Comparison of ENCODE assay signal across 8 cellular contexts in the genomic region with DNA sequence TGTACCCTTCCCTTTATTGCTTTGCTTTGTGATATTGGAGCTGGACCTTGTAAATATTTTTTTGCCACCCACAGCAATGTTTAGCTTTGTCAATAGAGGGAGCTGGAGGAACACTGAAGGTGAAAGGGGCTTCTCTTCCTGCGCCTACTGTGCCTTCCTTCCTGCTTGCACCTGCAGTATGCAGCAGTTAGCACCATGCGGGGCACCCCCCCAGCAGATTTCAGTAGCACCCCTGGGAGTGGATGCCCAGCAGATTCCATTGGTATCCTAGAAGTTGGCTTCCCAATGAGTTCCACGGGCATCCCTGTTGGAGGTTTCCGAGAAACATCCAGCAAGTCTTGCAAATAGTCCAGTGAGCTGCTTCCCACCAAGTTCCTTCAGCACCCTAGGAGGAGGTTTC. TPM values are rescaled to one million over a fixed set of nuclear protein-coding genes. Genes with fewer than 3 reads are reported as not detected.
A peak's percentile ranks its signal among the peaks of the same experiment; 100 is the strongest.
DNase-seq lines count a peak whose midpoint lies in the region; ATAC-seq and TF ChIP-seq lines count a peak whose summit lies in the region.

No MANE protein-coding gene starts in this region.

- ATAC-seq in foreskin keratinocyte: no peak

- no peak for TF ChIP-seq EP300 in sigmoid colon (IDR thresholded peaks at IDR 0.05)

- intact Hi-C loops in sigmoid colon (cut with DNase I): no loop called here

- DNase-seq in activated gamma-delta T cell treated with Interleukin-2 at 50 U/mL for 16 hours (peak; percentile 51), activated gamma-delta T cell (lab: John Stamatoyannopoulos, UW) (no peak), NCI-H82 treated with DMSO at 0.1 percent for 48 hours (lab: John Stamatoyannopoulos, UW; ENCODE audit: unreplicated experiment) (peak; percentile 21), foreskin keratinocyte (no peak), sigmoid colon (no peak), cortex of kidney (lab: John Stamatoyannopoulos, UW) (no peak), foreskin melanocyte (no peak)
- peak; percentile 53 for DNase-seq in activated T-cell treated with anti-CD3 and anti-CD28 coated beads, Interleukin-2, amount 50 U/mL, for 1 hour

- H3K4me1 ChIP-seq in foreskin keratinocyte: peaks cover 39% of the 10 kb centered on the region
- peaks cover 0 to 20% (median 17%) of the 10 kb centered on the region in 4 donors for H3K4me1 ChIP-seq in sigmoid colon

- peak; percentile 95 for TF ChIP-seq CTCF in foreskin keratinocyte (conservative IDR thresholded peaks at IDR 0.05)
- peak; percentile 45 to 65 (median 58) for TF ChIP-seq CTCF in sigmoid colon (IDR thresholded peaks at IDR 0.05)

- H3K27me3 ChIP-seq in foreskin keratinocyte: no peaks in the 10 kb centered on the region
- no peaks in the 10 kb centered on the region for H3K27me3 ChIP-seq in sigmoid colon

- WGBS in sigmoid colon, 2 donors: 32 to 43% methylated on average over 4 of the region's 4 CpGs

- H3K4me3 ChIP-seq in sigmoid colon: no peak overlapping the region

- no peaks in the 10 kb centered on the region for H3K9me3 ChIP-seq in sigmoid colon

- no peaks in the 10 kb centered on the region for H3K36me3 ChIP-seq in sigmoid colon

- no peak for TF ChIP-seq POLR2A in sigmoid colon (IDR thresholded peaks at IDR 0.05)

- H3K27ac ChIP-seq in foreskin keratinocyte (no peak overlapping the region), sigmoid colon (no peak overlapping the region)

RNA-seq across cellular contexts. Expression of a gene that starts 25.6 kb away (rescaled TPM):
- 1,585 and 1,601 TPM in 2 replicates for total RNA-seq in foreskin keratinocyte
- 2,964 and 3,214 TPM in 2 replicates for polyA plus RNA-seq in foreskin keratinocyte
- 10 to 100 TPM; 20.2 to 57.9 (median 43.0) TPM for total RNA-seq in sigmoid colon
- 1,000 to 10,000 TPM; 1,087 to 1,816 (median 1,723) TPM for polyA plus RNA-seq in sigmoid colon

RNA-seq across cellular contexts. Expression of a gene that starts 58.7 kb away (rescaled TPM):
- total RNA-seq in foreskin keratinocyte (13.2 and 14.0 TPM in 2 replicates), sigmoid colon (10 to 100 TPM; 16.1 to 21.9 (median 17.3) TPM)
- polyA plus RNA-seq in foreskin keratinocyte (10.5 and 10.7 TPM in 2 replicates), sigmoid colon (10 to 100 TPM in 1 of 3 donors, 1 to 10 TPM in 2; 4.9 to 13.5 (median 5.4) TPM)

Comparison
In these comparisons a context has a peak if more than half of its experiments do, and no peak if none do; other contexts are left out.
1. DNase-seq: peak in activated gamma-delta T cell treated with Interleukin-2 at 50 U/mL for 16 hours (single experiment), NCI-H82 treated with DMSO at 0.1 percent for 48 hours (single experiment) and activated T-cell treated with anti-CD3 and anti-CD28 coated beads, Interleukin-2, amount 50 U/mL, for 1 hour (single experiment); none in activated gamma-delta T cell (single experiment), foreskin keratinocyte (0 of 2), sigmoid colon (single experiment), cortex of kidney (single experiment) and foreskin melanocyte (single experiment).
2. RNA of a gene that starts 25.6 kb away (total RNA-seq): 1,585 to 1,601 TPM in foreskin keratinocyte; 20.2 to 57.9 TPM in sigmoid colon; every median in the first group is over 10 times any median in the second.